Comparison of ENCODE assay signal across 10 cellular contexts in genomic region chr17:35765086-35765710, GRCh38. TPM values are rescaled to one million over a fixed set of nuclear protein-coding genes. Genes with fewer than 3 reads are reported as not detected.
A peak's percentile ranks its signal among the peaks of the same experiment; 100 is the strongest.
DNase-seq lines count a peak whose midpoint lies in the region; ATAC-seq and TF ChIP-seq lines count a peak whose summit lies in the region.
"Had no signal": no experiment of that assay in that cellular context is flagged by ENCODE, and none has a peak within 500 bp of the region (broad histone marks: within the 10 kb centered on the region; RNA-seq: fewer than 3 reads in every experiment).

No MANE protein-coding gene starts in this region.

- no peak for TF ChIP-seq CTCF in progenitor cell of endocrine pancreas (IDR thresholded peaks at IDR 0.05; ENCODE audit: unreplicated experiment)

- H3K4me1 ChIP-seq in SJSA1 (replicated peaks), result peaks cover 30% of the 10 kb centered on the region

- H3K4me1 Mint-ChIP-seq in T-helper 2 cell treated with Interferon-gamma antibody and Interleukin-4, amounts not matched to agents 5 μg/mL and 100 μg/mL, for 36 hours (ENCODE audit: low read depth), result peaks cover 7% of the 10 kb centered on the region
- peaks cover 4% of the 10 kb centered on the region for H3K4me1 Mint-ChIP-seq in progenitor cell of endocrine pancreas (ENCODE audit: low read depth)

- H3K4me3 ChIP-seq in SJSA1, result no peak overlapping the region

- no peak overlapping the region for H3K27ac Mint-ChIP-seq in T-helper 2 cell treated with Interferon-gamma antibody and Interleukin-4, amounts not matched to agents 5 μg/mL and 100 μg/mL, for 36 hours
- H3K27ac Mint-ChIP-seq in progenitor cell of endocrine pancreas, result no peak overlapping the region

- H3K27ac ChIP-seq in SJSA1, result no peak overlapping the region

- peaks cover 10% of the 10 kb centered on the region for H3K27me3 Mint-ChIP-seq in T-helper 2 cell treated with Interferon-gamma antibody and Interleukin-4, amounts not matched to agents 5 μg/mL and 100 μg/mL, for 36 hours (ENCODE audit: low read depth)
- peaks cover 12% of the 10 kb centered on the region for H3K27me3 Mint-ChIP-seq in progenitor cell of endocrine pancreas

- no peaks in the 10 kb centered on the region for H3K9me3 Mint-ChIP-seq in T-helper 2 cell treated with Interferon-gamma antibody and Interleukin-4, amounts not matched to agents 5 μg/mL and 100 μg/mL, for 36 hours
- no peaks in the 10 kb centered on the region for H3K9me3 Mint-ChIP-seq in progenitor cell of endocrine pancreas (ENCODE audit: low read depth)

- H3K36me3 ChIP-seq in SJSA1, result no peaks in the 10 kb centered on the region

- no peaks in the 10 kb centered on the region for H3K36me3 Mint-ChIP-seq in T-helper 2 cell treated with Interferon-gamma antibody and Interleukin-4, amounts not matched to agents 5 μg/mL and 100 μg/mL, for 36 hours (ENCODE audit: low read depth)
- no peaks in the 10 kb centered on the region for H3K36me3 Mint-ChIP-seq in progenitor cell of endocrine pancreas (ENCODE audit: insufficient read depth)

- no peak for ATAC-seq in GM19463 (IDR thresholded peaks at IDR 0.05; ENCODE audit: unreplicated experiment)
- ATAC-seq in HG02970 (IDR thresholded peaks at IDR 0.05; ENCODE audit: low FRiP score, unreplicated experiment), result no peak

- H3K27me3 ChIP-seq in SJSA1 (replicated peaks), result no peaks in the 10 kb centered on the region

- H3K4me3 Mint-ChIP-seq in T-helper 2 cell treated with Interferon-gamma antibody and Interleukin-4, amounts not matched to agents 5 μg/mL and 100 μg/mL, for 36 hours, result peak overlapping the region; percentile 88
- H3K4me3 Mint-ChIP-seq in progenitor cell of endocrine pancreas (ENCODE audit: low read depth), result peak overlapping the region; percentile 86

- H3K9me3 ChIP-seq in SJSA1 (replicated peaks), result no peaks in the 10 kb centered on the region; the same call in 1 of the 2 replicates

- DNase-seq in T-helper 2 cell treated with Interferon-gamma antibody and Interleukin-4, amounts not matched to agents 5 μg/mL and 100 μg/mL, for 36 hours (ENCODE audit: low spot score), result no peak
- DNase-seq in T-helper 2 cell (no peak), SJSA1 (ENCODE audit: low read depth in 1 of 2, low spot score in 2 of 2) (peak; percentile 74 to 80), epidermal melanocyte (ENCODE audit: insufficient read length, low spot score) (peak; percentile 57), progenitor cell of endocrine pancreas (ENCODE audit: low spot score, unreplicated experiment) (no peak), foreskin melanocyte (no peak)

RNA-seq across cellular contexts. Expression of gene C17orf50, which starts 4.5 kb away (rescaled TPM):
- not detected in 2 replicates for total RNA-seq in SJSA1 (2014; rRNA removed; shearing (Covaris generic))
- not detected in 2 replicates for total RNA-seq in progenitor cell of endocrine pancreas
- total RNA-seq: A172, mononuclear cell had no signal

RNA-seq across cellular contexts. Expression of gene GAS2L2, which starts 12.2 kb away (rescaled TPM):
- not detected in 2 replicates for total RNA-seq in SJSA1 (2014; rRNA removed; shearing (Covaris generic))
- 0.10 and 0.11 TPM in 2 replicates for total RNA-seq in progenitor cell of endocrine pancreas
- total RNA-seq: A172 had no signal

RNA-seq across cellular contexts. Expression of gene MMP28, which starts 30.2 kb away (rescaled TPM):
- total RNA-seq in SJSA1 (2014; rRNA removed; shearing (Covaris generic)), result 2.9 and 8.3 TPM in 2 replicates
- total RNA-seq in progenitor cell of endocrine pancreas, result 0.53 TPM in 1 of 2 replicates, not detected in the other

RNA-seq across cellular contexts. Expression of gene RASL10B, which starts 33.8 kb away (rescaled TPM):
- total RNA-seq in SJSA1 (2014; rRNA removed; shearing (Covaris generic)), result 0.16 and 0.22 TPM in 2 replicates
- total RNA-seq in progenitor cell of endocrine pancreas, result 13.7 and 13.9 TPM in 2 replicates

RNA-seq across cellular contexts. Expression of gene TAF15, which starts 44.1 kb away (rescaled TPM):
- 15.5 and 33.6 TPM in 2 replicates for total RNA-seq in SJSA1 (2014; rRNA removed; shearing (Covaris generic))
- 282 and 287 TPM in 2 replicates for total RNA-seq in progenitor cell of endocrine pancreas

Comparison
In these comparisons a context has a peak if more than half of its experiments do, and no peak if none do; other contexts are left out.
1. DNase-seq: peak in SJSA1 (2 of 2) and epidermal melanocyte (single experiment); none in T-helper 2 cell treated with Interferon-gamma antibody and Interleukin-4, amounts not matched to agents 5 μg/mL and 100 μg/mL, for 36 hours (single experiment), T-helper 2 cell (0 of 5), progenitor cell of endocrine pancreas (single experiment) and foreskin melanocyte (single experiment).